Comparison of ENCODE assay signal across 1 cellular context in the genomic region with DNA sequence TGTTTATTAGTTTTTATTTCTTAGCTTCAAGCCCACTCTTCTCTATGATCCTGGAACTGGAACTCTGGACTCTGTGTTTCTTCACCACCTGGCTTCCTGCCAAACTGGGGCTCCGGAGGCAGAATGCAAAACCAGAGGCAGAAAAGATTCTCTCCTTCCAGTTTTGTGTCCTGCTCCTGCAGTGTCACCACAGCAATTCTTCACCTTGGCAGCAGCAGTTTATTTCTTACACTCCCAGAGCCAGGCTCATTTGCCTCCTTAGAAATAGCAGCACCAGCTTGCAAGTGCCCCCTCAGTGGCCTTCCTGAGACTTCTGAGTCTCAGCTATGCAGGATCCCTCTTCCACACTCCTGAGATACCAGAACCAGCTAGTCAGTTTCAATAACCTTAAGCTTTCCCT.
TF ChIP-seq lines count a peak whose summit lies in the region.

No MANE protein-coding gene starts in this region.

TF ChIP-seq in GM23338, 12 proteins besides CTCF, POLR2A, EP300 and RAD21 (continued from another document):
- TF ChIP-seq, protein P1, sequence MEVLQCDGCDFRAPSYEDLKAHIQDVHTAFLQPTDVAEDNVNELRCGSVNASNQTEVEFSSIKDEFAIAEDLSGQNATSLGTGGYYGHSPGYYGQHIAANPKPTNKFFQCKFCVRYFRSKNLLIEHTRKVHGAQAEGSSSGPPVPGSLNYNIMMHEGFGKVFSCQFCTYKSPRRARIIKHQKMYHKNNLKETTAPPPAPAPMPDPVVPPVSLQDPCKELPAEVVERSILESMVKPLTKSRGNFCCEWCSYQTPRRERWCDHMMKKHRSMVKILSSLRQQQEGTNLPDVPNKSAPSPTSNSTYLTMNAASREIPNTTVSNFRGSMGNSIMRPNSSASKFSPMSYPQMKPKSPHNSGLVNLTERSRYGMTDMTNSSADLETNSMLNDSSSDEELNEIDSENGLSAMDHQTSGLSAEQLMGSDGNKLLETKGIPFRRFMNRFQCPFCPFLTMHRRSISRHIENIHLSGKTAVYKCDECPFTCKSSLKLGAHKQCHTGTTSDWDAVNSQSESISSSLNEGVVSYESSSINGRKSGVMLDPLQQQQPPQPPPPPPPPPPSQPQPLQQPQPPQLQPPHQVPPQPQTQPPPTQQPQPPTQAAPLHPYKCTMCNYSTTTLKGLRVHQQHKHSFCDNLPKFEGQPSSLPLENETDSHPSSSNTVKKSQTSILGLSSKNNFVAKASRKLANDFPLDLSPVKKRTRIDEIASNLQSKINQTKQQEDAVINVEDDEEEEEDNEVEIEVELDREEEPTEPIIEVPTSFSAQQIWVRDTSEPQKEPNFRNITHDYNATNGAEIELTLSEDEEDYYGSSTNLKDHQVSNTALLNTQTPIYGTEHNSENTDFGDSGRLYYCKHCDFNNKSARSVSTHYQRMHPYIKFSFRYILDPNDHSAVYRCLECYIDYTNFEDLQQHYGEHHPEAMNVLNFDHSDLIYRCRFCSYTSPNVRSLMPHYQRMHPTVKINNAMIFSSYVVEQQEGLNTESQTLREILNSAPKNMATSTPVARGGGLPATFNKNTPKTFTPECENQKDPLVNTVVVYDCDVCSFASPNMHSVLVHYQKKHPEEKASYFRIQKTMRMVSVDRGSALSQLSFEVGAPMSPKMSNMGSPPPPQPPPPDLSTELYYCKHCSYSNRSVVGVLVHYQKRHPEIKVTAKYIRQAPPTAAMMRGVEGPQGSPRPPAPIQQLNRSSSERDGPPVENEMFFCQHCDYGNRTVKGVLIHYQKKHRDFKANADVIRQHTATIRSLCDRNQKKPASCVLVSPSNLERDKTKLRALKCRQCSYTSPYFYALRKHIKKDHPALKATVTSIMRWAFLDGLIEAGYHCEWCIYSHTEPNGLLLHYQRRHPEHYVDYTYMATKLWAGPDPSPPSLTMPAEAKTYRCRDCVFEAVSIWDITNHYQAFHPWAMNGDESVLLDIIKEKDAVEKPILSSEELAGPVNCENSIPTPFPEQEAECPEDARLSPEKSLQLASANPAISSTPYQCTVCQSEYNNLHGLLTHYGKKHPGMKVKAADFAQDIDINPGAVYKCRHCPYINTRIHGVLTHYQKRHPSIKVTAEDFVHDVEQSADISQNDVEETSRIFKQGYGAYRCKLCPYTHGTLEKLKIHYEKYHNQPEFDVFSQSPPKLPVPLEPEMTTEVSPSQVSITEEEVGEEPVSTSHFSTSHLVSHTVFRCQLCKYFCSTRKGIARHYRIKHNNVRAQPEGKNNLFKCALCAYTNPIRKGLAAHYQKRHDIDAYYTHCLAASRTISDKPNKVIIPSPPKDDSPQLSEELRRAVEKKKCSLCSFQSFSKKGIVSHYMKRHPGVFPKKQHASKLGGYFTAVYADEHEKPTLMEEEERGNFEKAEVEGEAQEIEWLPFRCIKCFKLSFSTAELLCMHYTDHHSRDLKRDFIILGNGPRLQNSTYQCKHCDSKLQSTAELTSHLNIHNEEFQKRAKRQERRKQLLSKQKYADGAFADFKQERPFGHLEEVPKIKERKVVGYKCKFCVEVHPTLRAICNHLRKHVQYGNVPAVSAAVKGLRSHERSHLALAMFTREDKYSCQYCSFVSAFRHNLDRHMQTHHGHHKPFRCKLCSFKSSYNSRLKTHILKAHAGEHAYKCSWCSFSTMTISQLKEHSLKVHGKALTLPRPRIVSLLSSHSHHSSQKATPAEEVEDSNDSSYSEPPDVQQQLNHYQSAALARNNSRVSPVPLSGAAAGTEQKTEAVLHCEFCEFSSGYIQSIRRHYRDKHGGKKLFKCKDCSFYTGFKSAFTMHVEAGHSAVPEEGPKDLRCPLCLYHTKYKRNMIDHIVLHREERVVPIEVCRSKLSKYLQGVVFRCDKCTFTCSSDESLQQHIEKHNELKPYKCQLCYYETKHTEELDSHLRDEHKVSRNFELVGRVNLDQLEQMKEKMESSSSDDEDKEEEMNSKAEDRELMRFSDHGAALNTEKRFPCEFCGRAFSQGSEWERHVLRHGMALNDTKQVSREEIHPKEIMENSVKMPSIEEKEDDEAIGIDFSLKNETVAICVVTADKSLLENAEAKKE (CRISPR knock-in tag; IDR thresholded peaks at IDR 0.05) = no peak
- no peak for TF ChIP-seq NANOG (IDR thresholded peaks at IDR 0.05; ENCODE audit: borderline replicate concordance)
